Comparison of ENCODE assay signal across 30 cellular contexts in genomic region chr1:208544058-208544457, GRCh38.
"Had no signal": no experiment of that assay in that cellular context is flagged by ENCODE, and none has a peak within 500 bp of the region (broad histone marks: within the 10 kb centered on the region; RNA-seq: fewer than 3 reads in every experiment).

No MANE protein-coding gene starts in this region.

- ATAC-seq: activated CD4-positive, CD25-positive, alpha-beta regulatory T cell treated with anti-CD3 and anti-CD28 coated beads, Interleukin-2, amount 50 U/mL, for 24 hours; activated CD8-positive, alpha-beta T cell treated with anti-CD3 and anti-CD28 coated beads for 36 hours; activated T-cell treated with anti-CD3 and anti-CD28 coated beads, Interleukin-2, amount 50 U/mL, for 4 hours; activated T-helper 17 cell treated with anti-CD3 and anti-CD28 coated beads, Interleukin-2, amount 50 U/mL, for 72 hours; body of pancreas; effector memory CD8-positive, alpha-beta T cell; gastroesophageal sphincter; T-helper 17 cell had no signal

- DNase-seq: activated B cell treated with CpG ODN at 0.5 μM for 24 hours; activated CD4-positive, alpha-beta T cell treated with anti-CD3 and anti-CD28 coated beads for 48 hours; activated CD4-positive, alpha-beta T cell treated with anti-CD3 and anti-CD28 coated beads, Interleukin-2, amount 50 U/mL, for 1 hour; activated CD4-positive, alpha-beta T cell treated with anti-CD3 and anti-CD28 coated beads, Interleukin-2, amount 50 U/mL, for 48 hours; activated CD8-positive, alpha-beta memory T cell treated with anti-CD3 and anti-CD28 coated beads for 24 hours; activated CD8-positive, alpha-beta T cell treated with anti-CD3 and anti-CD28 coated beads for 36 hours; activated effector memory CD4-positive, alpha-beta T cell treated with Interleukin-2 at 50 U/mL for 16 hours; activated gamma-delta T cell treated with Interleukin-2 at 50 U/mL for 16 hours; activated naive CD4-positive, alpha-beta T cell treated with anti-CD3 and anti-CD28 coated beads, Interleukin-2, amount 50 U/mL, for 16 hours; activated naive CD4-positive, alpha-beta T cell treated with Interleukin-2 at 50 U/mL for 16 hours; activated T-cell treated with anti-CD3 and anti-CD28 coated beads, Interleukin-2, amount 50 U/mL, for 4 hours; amniotic stem cell; anterior cingulate cortex; body of pancreas; caudate nucleus; cortex of kidney; dermis blood vessel endothelial cell; effector CD4-positive, alpha-beta T cell; effector memory CD8-positive, alpha-beta T cell; erythroblast; esophagus squamous epithelium; foreskin melanocyte; head of caudate nucleus; T-helper 1 cell; T-helper 17 cell; T1000; WERI-Rb-1 had no signal

- H3K9me3 ChIP-seq: body of pancreas, esophagus squamous epithelium, gastroesophageal sphincter had no signal

- H3K27ac ChIP-seq: body of pancreas, esophagus squamous epithelium, gastroesophageal sphincter, WERI-Rb-1 had no signal

- H3K4me3 ChIP-seq: body of pancreas, esophagus squamous epithelium, gastroesophageal sphincter had no signal

- H3K4me1 ChIP-seq: body of pancreas, gastroesophageal sphincter had no signal

- H3K27me3 ChIP-seq: body of pancreas, gastroesophageal sphincter had no signal

- H3K36me3 ChIP-seq: esophagus squamous epithelium, gastroesophageal sphincter, WERI-Rb-1 had no signal
